27 cellular contexts compared by ENCODE assay signal in genomic region chr6:143863754-143864153, GRCh38. TPM values are rescaled to one million over a fixed set of nuclear protein-coding genes. Genes with fewer than 3 reads are reported as not detected.
DNase-seq lines count a peak whose midpoint lies in the region; ATAC-seq, FAIRE-seq and TF ChIP-seq lines count a peak whose summit lies in the region.
"Had no signal": no experiment of that assay in that cellular context is flagged by ENCODE, and none has a peak within 500 bp of the region (broad histone marks: within the 10 kb centered on the region; RNA-seq: fewer than 3 reads in every experiment).

No MANE protein-coding gene starts in this region.

- no peaks in the 10 kb centered on the region for H3K79me2 ChIP-seq in hepatocyte

- DNase-seq in hepatocyte (ENCODE audit: low spot score): no peak
- DNase-seq in midbrain (lab: John Stamatoyannopoulos, UW): no peak
- no peak for DNase-seq in SJCRH30
- DNase-seq in CD14-positive monocyte (ENCODE audit: low spot score): no peak
- DNase-seq: 8988T; CD4-positive, CD25-positive, alpha-beta regulatory T cell; CD8-positive, alpha-beta memory T cell; COR-L47; DMS 273 treated with DMSO at 0.1 percent for 48 hours; DMS53; DND-41; EL; GOT3; H7; HFFc6 had no signal

- H3K4me1 Mint-ChIP-seq in CD14-positive monocyte: no peaks in the 10 kb centered on the region
- H3K4me1 Mint-ChIP-seq: B cell; CD8-positive, alpha-beta memory T cell; IgD-negative memory B cell had no signal

- H3K27me3 ChIP-seq in hepatocyte: no peaks in the 10 kb centered on the region
- H3K27me3 ChIP-seq in rectal smooth muscle tissue (ENCODE audit: control insufficient read depth, insufficient read depth, low read length): no peaks in the 10 kb centered on the region
- H3K27me3 ChIP-seq in stomach smooth muscle (ENCODE audit: control insufficient read depth in 1 of 2, insufficient read depth in 2 of 2, low read length in 2 of 2): no peaks in the 10 kb centered on the region
- no peaks in the 10 kb centered on the region for H3K27me3 ChIP-seq in SJCRH30
- H3K27me3 ChIP-seq: BLaER1 treated with 17β-estradiol and CSF1 and Interleukin-3, amounts not matched to agents 10 nM and 100 nM had no signal

- H3K4me1 ChIP-seq in hepatocyte (ENCODE audit: insufficient read depth) (no peaks in the 10 kb centered on the region), rectal smooth muscle tissue (ENCODE audit: control insufficient read depth, insufficient read depth, low read length) (peaks cover 7% of the 10 kb centered on the region), stomach smooth muscle (ENCODE audit: control insufficient read depth, insufficient read depth, low read length) (peaks cover 11% of the 10 kb centered on the region), SJCRH30 (no peaks in the 10 kb centered on the region)
- H3K4me1 ChIP-seq: BLaER1 treated with 17β-estradiol and CSF1 and Interleukin-3, amounts not matched to agents 10 nM and 100 nM had no signal

- H2AFZ ChIP-seq in hepatocyte: no peak overlapping the region

- FAIRE-seq in G401.6 (lab: Jason Lieb, UNC): peak; percentile 13
- FAIRE-seq: GM12892, GM18507, HTR-8/SVneo had no signal

- no peak for ATAC-seq in HG03280 (IDR thresholded peaks at IDR 0.05; ENCODE audit: unreplicated experiment)
- ATAC-seq: HCT116 had no signal

- no peaks in the 10 kb centered on the region for H3K9me3 ChIP-seq in hepatocyte (ENCODE audit: low read depth)
- no peaks in the 10 kb centered on the region for H3K9me3 ChIP-seq in stomach smooth muscle (ENCODE audit: control insufficient read depth in 2 of 2, low read length in 2 of 2)
- no peaks in the 10 kb centered on the region for H3K9me3 ChIP-seq in SJCRH30 (replicated peaks)

- H3K27me3 Mint-ChIP-seq in CD14-positive monocyte (ENCODE audit: low read depth in 3 of 3): peaks cover 0 to 1% (median 0%) of the 10 kb centered on the region in 3 donors
- H3K27me3 Mint-ChIP-seq: B cell; CD4-positive, CD25-positive, alpha-beta regulatory T cell; CD8-positive, alpha-beta memory T cell; IgD-negative memory B cell had no signal

- H3K9me3 Mint-ChIP-seq in CD14-positive monocyte: peaks cover 0 to 5% (median 0%) of the 10 kb centered on the region in 7 donors
- H3K9me3 Mint-ChIP-seq: CD8-positive, alpha-beta memory T cell; HFFc6 had no signal

- intact Hi-C loops in CD14-positive monocyte (cut with micrococcal nuclease): no loop called here

- H3K9ac ChIP-seq in rectal smooth muscle tissue (ENCODE audit: low read length): no peak overlapping the region
- H3K9ac ChIP-seq in stomach smooth muscle (ENCODE audit: low read length in 2 of 2): no peak overlapping the region
- H3K9ac ChIP-seq: BLaER1 treated with 17β-estradiol and CSF1 and Interleukin-3, amounts not matched to agents 10 nM and 100 nM had no signal

- H3K4me3 ChIP-seq in hepatocyte: no peak overlapping the region
- no peak overlapping the region for H3K4me3 ChIP-seq in rectal smooth muscle tissue (ENCODE audit: low read length)
- no peak overlapping the region for H3K4me3 ChIP-seq in stomach smooth muscle (ENCODE audit: low read length in 2 of 2)
- H3K4me3 ChIP-seq in SJCRH30: no peak overlapping the region
- H3K4me3 ChIP-seq: BLaER1 treated with 17β-estradiol and CSF1 and Interleukin-3, amounts not matched to agents 10 nM and 100 nM had no signal

- TF ChIP-seq CTCF in hepatocyte (IDR thresholded peaks at IDR 0.05; ENCODE audit: poor library complexity): no peak
- TF ChIP-seq CTCF in CD14-positive monocyte (IDR thresholded peaks at IDR 0.05): no peak

- no peak overlapping the region for H3K4me3 Mint-ChIP-seq in CD14-positive monocyte
- H3K4me3 Mint-ChIP-seq: B cell; CD4-positive, CD25-positive, alpha-beta regulatory T cell; CD8-positive, alpha-beta memory T cell; HFFc6; IgD-negative memory B cell had no signal

- WGBS in hepatocyte (ENCODE audit: low lambda C conversion rate, missing lambda C conversion rate): 81% methylated on average over 2 of the region's 2 CpGs

- H3K36me3 ChIP-seq in hepatocyte (replicated peaks; ENCODE audit: insufficient read depth, low read depth): peaks cover 7% of the 10 kb centered on the region
- H3K36me3 ChIP-seq in rectal smooth muscle tissue (ENCODE audit: control insufficient read depth, insufficient read depth, low read length): peaks cover 2% of the 10 kb centered on the region
- H3K36me3 ChIP-seq in stomach smooth muscle (ENCODE audit: control insufficient read depth in 2 of 2, insufficient read depth in 2 of 2, low read length in 2 of 2): peaks cover 8 to 11% of the 10 kb centered on the region in 2 donors
- H3K36me3 ChIP-seq in SJCRH30: peaks cover 53% of the 10 kb centered on the region

- H3K27ac Mint-ChIP-seq in CD14-positive monocyte: no peak overlapping the region
- H3K27ac Mint-ChIP-seq: B cell, HFFc6, IgD-negative memory B cell had no signal

- H4K20me1 ChIP-seq in hepatocyte (ENCODE audit: insufficient read depth, poor library complexity, severe bottlenecking): no peaks in the 10 kb centered on the region

- H3K27ac ChIP-seq in hepatocyte (peak overlapping the region; percentile 3), rectal smooth muscle tissue (ENCODE audit: low read depth, low read length) (peak overlapping the region; percentile 33), stomach smooth muscle (ENCODE audit: low read length) (peak overlapping the region; percentile 50), SJCRH30 (no peak overlapping the region)
- H3K27ac ChIP-seq: BLaER1 treated with 17β-estradiol and CSF1 and Interleukin-3, amounts not matched to agents 10 nM and 100 nM had no signal

- no peak overlapping the region for H3K4me2 ChIP-seq in hepatocyte
- H3K4me2 ChIP-seq: BLaER1 treated with 17β-estradiol and CSF1 and Interleukin-3, amounts not matched to agents 10 nM and 100 nM had no signal

- H3K36me3 Mint-ChIP-seq in CD14-positive monocyte: peaks cover 59 to 80% of the 10 kb centered on the region in 2 donors

- no peaks in the 10 kb centered on the region for H3K9me2 ChIP-seq in hepatocyte (replicated peaks; ENCODE audit: insufficient read depth)

RNA-seq across cellular contexts. Expression of gene ZC2HC1B, which starts 0.5 kb away (rescaled TPM):
- not detected in 2 replicates for total RNA-seq in hepatocyte
- not detected in 2 replicates for polyA plus RNA-seq in hepatocyte
- not detected in 2 replicates for total RNA-seq in SJCRH30 (2014; rRNA removed; shearing (Covaris generic))
- not detected for polyA plus RNA-seq in CD14-positive monocyte
- total RNA-seq: CD4-positive, CD25-positive, alpha-beta regulatory T cell; CD8-positive, alpha-beta memory T cell; G401; H7; HFFc6 had no signal
- polyA plus RNA-seq: CD4-positive, CD25-positive, alpha-beta regulatory T cell; CD8-positive, alpha-beta memory T cell; IgD-negative memory B cell had no signal

RNA-seq across cellular contexts. Expression of gene LTV1, which starts 20.6 kb away (rescaled TPM):
- total RNA-seq in hepatocyte: 21.6 and 22.7 TPM in 2 replicates
- polyA plus RNA-seq in hepatocyte: 27.8 and 29.1 TPM in 2 replicates
- 40.6 and 44.8 TPM in 2 replicates for total RNA-seq in SJCRH30 (2014; rRNA removed; shearing (Covaris generic))
- 10 to 100 TPM; 11.6 to 15.4 TPM for polyA plus RNA-seq in CD14-positive monocyte
